8 cellular contexts compared by ENCODE assay signal in the genomic region with DNA sequence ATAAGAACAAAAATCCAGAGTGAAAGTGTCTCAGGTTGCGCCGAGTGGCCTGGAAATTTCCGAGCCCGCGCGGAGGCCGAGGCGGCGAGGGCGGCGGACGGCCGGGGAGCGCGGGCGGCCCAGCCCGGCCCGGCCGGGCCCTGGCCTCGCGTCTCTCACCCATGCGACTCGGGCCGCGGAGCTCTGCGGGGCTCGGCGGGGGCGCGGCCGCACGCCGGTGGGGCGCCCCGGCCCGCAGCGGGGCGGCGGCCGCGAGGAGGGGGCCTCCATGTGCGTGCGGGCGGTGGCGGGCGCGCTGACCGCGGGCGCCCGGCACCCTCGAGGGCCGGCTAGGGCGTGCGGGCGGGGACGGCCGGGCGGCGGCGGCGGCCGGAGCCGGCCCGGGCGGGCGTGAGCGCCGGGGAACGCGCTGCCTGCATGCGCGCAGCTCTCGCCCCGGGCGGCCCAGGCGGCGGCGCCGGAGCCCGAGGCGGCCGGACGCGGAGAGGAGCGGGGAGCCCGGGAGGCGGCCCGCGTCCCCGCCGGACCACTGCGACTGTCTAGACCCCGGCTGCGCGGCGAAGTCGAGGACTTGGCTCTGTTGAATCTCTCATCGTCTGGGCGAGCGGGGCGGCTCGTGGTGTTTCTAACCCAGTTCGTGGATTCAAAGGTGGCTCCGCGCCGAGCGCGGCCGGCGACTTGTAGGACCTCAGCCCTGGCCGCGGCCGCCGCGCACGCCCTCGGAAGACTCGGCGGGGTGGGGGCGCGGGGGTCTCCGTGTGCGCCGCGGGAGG. TPM values are rescaled to one million over a fixed set of nuclear protein-coding genes. Genes with fewer than 3 reads are reported as not detected.
A peak's percentile ranks its signal among the peaks of the same experiment; 100 is the strongest.
DNase-seq lines count a peak whose midpoint lies in the region; ATAC-seq and TF ChIP-seq lines count a peak whose summit lies in the region.

Gene EN2 (plus strand): TSS at position 586 of the 773 bp plus-strand sequence. CDS start 249 bp downstream, outside the sequence.

- no peaks in the 10 kb centered on the region for H3K36me3 ChIP-seq in breast epithelium
- no peaks in the 10 kb centered on the region for H3K36me3 ChIP-seq in lung (ENCODE audit: control insufficient read depth in 2 of 2, insufficient read depth in 2 of 2, low read length in 2 of 2)
- H3K36me3 ChIP-seq in upper lobe of left lung = no peaks in the 10 kb centered on the region

- TF ChIP-seq POLR2A in breast epithelium (IDR thresholded peaks at IDR 0.05) (no peak), upper lobe of left lung (IDR thresholded peaks at IDR 0.05) (no peak)

- intact Hi-C loops in breast epithelium (cut with DNase I; ENCODE audit: low total_unique reads) = no loop called here
- intact Hi-C loops in MCF 10A (cut with micrococcal nuclease) = no loop called here

- DNase-seq in breast epithelium (ENCODE audit: low spot score in 2 of 2) (no peak), MCF 10A (ENCODE audit: unreplicated experiment) (no peak), astrocyte of the spinal cord (ENCODE audit: low read depth, low spot score) (no peak), lung (ENCODE audit: low spot score) (no peak), upper lobe of left lung (peak in 1 of 2 donors; percentile 88), LoVo (ENCODE audit: low spot score) (no peak), superior temporal gyrus (ENCODE audit: extremely low spot score) (no peak)

- POLR2A ChIA-PET in MCF 10A (lab: Yijun Ruan, JAX) = no interaction called here

- 1 to 4% methylated on average over 72 to 126 of the region's 126 CpGs for WGBS in lung, 2 donors
- 8% methylated on average over 8 to 57 of the region's 126 CpGs for WGBS in upper lobe of left lung, 2 donors

- no peak within 1 kb of the TSS for H3K27ac ChIP-seq in breast epithelium
- no peak within 1 kb of the TSS for H3K27ac ChIP-seq in lung (ENCODE audit: low read depth in 1 of 2, low read length in 1 of 2)
- no peak within 1 kb of the TSS for H3K27ac ChIP-seq in upper lobe of left lung

- ATAC-seq in lung (ENCODE audit: insufficient read depth, low FRiP score) (no peak), upper lobe of left lung (ENCODE audit: low FRiP score in 2 of 2) (no peak), HG02852 (IDR thresholded peaks at IDR 0.05; ENCODE audit: unreplicated experiment) (no peak)

- no peak for TF ChIP-seq EP300 in upper lobe of left lung (IDR thresholded peaks at IDR 0.05)

- H3K4me1 ChIP-seq in breast epithelium (peaks cover 11 to 14% of the 10 kb centered on the region in 2 donors), lung (ENCODE audit: control insufficient read depth in 2 of 2, insufficient read depth in 2 of 2, low read length in 2 of 2) (peaks cover 3 to 24% of the 10 kb centered on the region in 2 donors), upper lobe of left lung (peaks cover 29 to 58% (median 33%) of the 10 kb centered on the region in 4 donors)

- H3K4me3 ChIP-seq in breast epithelium (peak within 1 kb of the TSS; percentile 41 to 76 (median 51)), astrocyte of the spinal cord (ENCODE audit: low read depth, low read length) (peak within 1 kb of the TSS; percentile 32), lung (peak within 1 kb of the TSS; percentile 23), upper lobe of left lung (peak within 1 kb of the TSS in 3 of 4 donors; percentile 31 to 52 (median 52))

- CTCF ChIA-PET in MCF 10A (lab: Yijun Ruan, JAX) = interaction anchor here (0.5 kb wide), 1 partner anchor 45 kb away, joined by 3 read pairs; no protein-coding TSS in a partner anchor

- H3K9me3 Mint-ChIP-seq in MCF 10A (ENCODE audit: unreplicated experiment) = no peaks in the 10 kb centered on the region

- no peak for TF ChIP-seq CTCF in breast epithelium (IDR thresholded peaks at IDR 0.05)
- TF ChIP-seq CTCF in MCF 10A (IDR thresholded peaks at IDR 0.05; ENCODE audit: unreplicated experiment) = no peak
- TF ChIP-seq CTCF in astrocyte of the spinal cord (IDR thresholded peaks at IDR 0.05; ENCODE audit: low read depth, low read length) = no peak
- no peak for TF ChIP-seq CTCF in lung (IDR thresholded peaks at IDR 0.05; ENCODE audit: control extremely low read depth, extremely low read depth)
- TF ChIP-seq CTCF in upper lobe of left lung (IDR thresholded peaks at IDR 0.05) = no peak

- peaks cover 54% of the 10 kb centered on the region for H3K27me3 Mint-ChIP-seq in MCF 10A (ENCODE audit: insufficient read depth, unreplicated experiment)

- in situ Hi-C loops in astrocyte of the spinal cord (cut with HindIII; ENCODE audit: low sequenced_read_pairs) = no loop called here

- no peaks in the 10 kb centered on the region for H3K4me1 Mint-ChIP-seq in MCF 10A (ENCODE audit: insufficient read depth, unreplicated experiment)

- no peaks in the 10 kb centered on the region for H3K9me3 ChIP-seq in breast epithelium
- peaks cover 0 to 13% of the 10 kb centered on the region in 2 donors for H3K9me3 ChIP-seq in lung (ENCODE audit: control insufficient read depth in 2 of 2, insufficient read depth in 1 of 2, low read length in 1 of 2)
- H3K9me3 ChIP-seq in upper lobe of left lung = no peaks in the 10 kb centered on the region

- H3K27me3 ChIP-seq in breast epithelium (peaks cover 23 to 95% of the 10 kb centered on the region in 2 donors), lung (ENCODE audit: control insufficient read depth, insufficient read depth) (peaks cover 34% of the 10 kb centered on the region), upper lobe of left lung (peaks cover 3 to 94% (median 62%) of the 10 kb centered on the region in 4 donors)

- no peaks in the 10 kb centered on the region for H3K36me3 Mint-ChIP-seq in MCF 10A (ENCODE audit: insufficient read depth, unreplicated experiment)

- BruUV-seq in MCF 10A (replicated peaks; lab: Mats Ljungman, UMichigan) = no TSS peak

- H3K4me3 Mint-ChIP-seq in MCF 10A (ENCODE audit: unreplicated experiment) = no peak within 1 kb of the TSS

- no peak within 1 kb of the TSS for H3K27ac Mint-ChIP-seq in MCF 10A (ENCODE audit: low read depth, unreplicated experiment)

RNA-seq across cellular contexts. Expression of gene EN2, which starts in this region (rescaled TPM):
- total RNA-seq in breast epithelium = under 1 TPM in 2 of 3 donors, not detected in 1; 0.32 to 0.33 TPM
- total RNA-seq in MCF 10A (2022) = not detected in 2 replicates
- under 1 TPM in 1 of 2 donors, not detected in 1; 0.06 TPM for total RNA-seq in lung
- under 1 TPM; 0.02 to 0.04 TPM for polyA plus RNA-seq in lung
- total RNA-seq in upper lobe of left lung = not detected
